16 cellular contexts compared by ENCODE assay signal in genomic region chr2:160288324-160288723, GRCh38.
A peak's percentile ranks its signal among the peaks of the same experiment; 100 is the strongest.
DNase-seq lines count a peak whose midpoint lies in the region; ATAC-seq and TF ChIP-seq lines count a peak whose summit lies in the region.
"Had no signal": no experiment of that assay in that cellular context is flagged by ENCODE, and none has a peak within 500 bp of the region (broad histone marks: within the 10 kb centered on the region; RNA-seq: fewer than 3 reads in every experiment).

No MANE protein-coding gene starts in this region.

- peak overlapping the region in 7 of 8 donors; percentile 9 to 91 (median 49) for H3K27ac Mint-ChIP-seq in CD8-positive, alpha-beta memory T cell
- H3K27ac Mint-ChIP-seq in nephron = peak overlapping the region; percentile 22 to 49 (median 29)

- H3K4me1 Mint-ChIP-seq in CD8-positive, alpha-beta memory T cell = peaks cover 15 to 29% (median 25%) of the 10 kb centered on the region in 3 donors
- peaks cover 50% of the 10 kb centered on the region for H3K4me1 Mint-ChIP-seq in nephron

- H3K9me3 ChIP-seq in CD8-positive, alpha-beta memory T cell (ENCODE audit: low read length) = no peaks in the 10 kb centered on the region
- H3K9me3 ChIP-seq in RWPE2 (ENCODE audit: severe bottlenecking) (no peaks in the 10 kb centered on the region), esophagus muscularis mucosa (no peaks in the 10 kb centered on the region)

- DNase-seq in CD8-positive, alpha-beta memory T cell = no peak
- no peak for DNase-seq in RWPE2 (ENCODE audit: low spot score)
- no peak for DNase-seq in esophagus muscularis mucosa (ENCODE audit: extremely low spot score)
- no peak for DNase-seq in NCI-H146 treated with DMSO at 0.1 percent for 48 hours (lab: John Stamatoyannopoulos, UW; ENCODE audit: unreplicated experiment)
- no peak for DNase-seq in NCI-H748 (lab: John Stamatoyannopoulos, UW; ENCODE audit: unreplicated experiment)
- DNase-seq in omental fat pad (ENCODE audit: low spot score) = no peak
- no peak for DNase-seq in CD1c-positive myeloid dendritic cell (ENCODE audit: extremely low spot score)
- DNase-seq: activated effector memory CD4-positive, alpha-beta T cell treated with Interleukin-2 at 50 U/mL for 16 hours; foreskin fibroblast; KBM-7; NCI-H2081 treated with DMSO at 0.1 percent for 48 hours; stimulated activated CD4-positive, alpha-beta T cell treated with anti-CD3 and anti-CD28 coated beads, Interleukin-1b, Interleukin-23, amount 100 ng/mL, for 48 hours had no signal

- no peak for TF ChIP-seq EP300 in esophagus muscularis mucosa (IDR thresholded peaks at IDR 0.05)

- no peaks in the 10 kb centered on the region for H3K4me1 ChIP-seq in CD8-positive, alpha-beta memory T cell (ENCODE audit: insufficient read depth, low read length)
- peaks cover 4% of the 10 kb centered on the region for H3K4me1 ChIP-seq in RWPE2 (ENCODE audit: insufficient read depth, poor library complexity, severe bottlenecking)
- peaks cover 50 to 63% (median 55%) of the 10 kb centered on the region in 4 donors for H3K4me1 ChIP-seq in esophagus muscularis mucosa

- peaks cover 3 to 85% (median 15%) of the 10 kb centered on the region in 3 donors for H3K36me3 Mint-ChIP-seq in CD8-positive, alpha-beta memory T cell
- H3K36me3 Mint-ChIP-seq in nephron (ENCODE audit: low read depth) = peaks cover 75% of the 10 kb centered on the region

- H3K4me3 Mint-ChIP-seq in CD8-positive, alpha-beta memory T cell = no peak overlapping the region
- H3K4me3 Mint-ChIP-seq in nephron = no peak overlapping the region

- H3K27ac ChIP-seq in CD8-positive, alpha-beta memory T cell (ENCODE audit: low read depth, low read length) = no peak overlapping the region
- H3K27ac ChIP-seq in RWPE2 (ENCODE audit: poor library complexity, severe bottlenecking) = peak overlapping the region; percentile 36
- H3K27ac ChIP-seq in esophagus muscularis mucosa (replicated peaks in 1 of 4) = peak overlapping the region; percentile 10 to 53 (median 30)
- H3K27ac ChIP-seq: C4-2B, SK-N-MC had no signal

- CTCF ChIA-PET in CD8-positive, alpha-beta memory T cell (lab: Charles Lee) = no interaction called here

- TF ChIP-seq CTCF in RWPE2 (IDR thresholded peaks at IDR 0.05; ENCODE audit: poor library complexity, severe bottlenecking) (no peak), esophagus muscularis mucosa (IDR thresholded peaks at IDR 0.05) (no peak), nephron (IDR thresholded peaks at IDR 0.05; ENCODE audit: unreplicated experiment in 3 of 3) (no peak), omental fat pad (IDR thresholded peaks at IDR 0.05) (no peak)

- 57% methylated on average over 2 of the region's 2 CpGs for WGBS in esophagus muscularis mucosa

- POLR2A ChIA-PET in CD8-positive, alpha-beta memory T cell (lab: Charles Lee) = no interaction called here

- intact Hi-C loops in esophagus muscularis mucosa (cut with DNase I) = no loop called here

- no peak overlapping the region for H3K4me3 ChIP-seq in CD8-positive, alpha-beta memory T cell (ENCODE audit: low read length)
- H3K4me3 ChIP-seq in RWPE2 (ENCODE audit: severe bottlenecking) (no peak overlapping the region), esophagus muscularis mucosa (no peak overlapping the region)
- H3K4me3 ChIP-seq: SK-N-MC had no signal

- H3K27me3 ChIP-seq in CD8-positive, alpha-beta memory T cell (ENCODE audit: insufficient read depth, low read length, poor library complexity, severe bottlenecking) = no peaks in the 10 kb centered on the region
- H3K27me3 ChIP-seq in RWPE2 (ENCODE audit: insufficient read depth, poor library complexity, severe bottlenecking) (no peaks in the 10 kb centered on the region), esophagus muscularis mucosa (no peaks in the 10 kb centered on the region)

- no peaks in the 10 kb centered on the region for H3K27me3 Mint-ChIP-seq in CD8-positive, alpha-beta memory T cell
- no peaks in the 10 kb centered on the region for H3K27me3 Mint-ChIP-seq in nephron (ENCODE audit: low read depth)

- H3K36me3 ChIP-seq in CD8-positive, alpha-beta memory T cell (ENCODE audit: insufficient read depth, low read length) = peaks cover 29% of the 10 kb centered on the region
- peaks cover 70% of the 10 kb centered on the region for H3K36me3 ChIP-seq in RWPE2 (ENCODE audit: low read depth)
- H3K36me3 ChIP-seq in esophagus muscularis mucosa = peaks cover 30 to 46% (median 35%) of the 10 kb centered on the region in 4 donors

- ATAC-seq in RWPE2 (ENCODE audit: low read depth) (peak; percentile 75; the same call in 2 of the 3 replicates), omental fat pad (ENCODE audit: low FRiP score) (no peak)
- ATAC-seq: activated CD4-positive, CD25-positive, alpha-beta regulatory T cell treated with anti-CD3 and anti-CD28 coated beads, Interleukin-2, amount 50 U/mL, for 24 hours had no signal

- H3K9me3 Mint-ChIP-seq in CD8-positive, alpha-beta memory T cell = no peaks in the 10 kb centered on the region
- H3K9me3 Mint-ChIP-seq in nephron = no peaks in the 10 kb centered on the region

- no peak for TF ChIP-seq POLR2A in esophagus muscularis mucosa (IDR thresholded peaks at IDR 0.05; ENCODE audit: low read depth)
